8 cellular contexts compared by ENCODE assay signal in genomic region chr6:144064402-144064830, GRCh38. TPM values are rescaled to one million over a fixed set of nuclear protein-coding genes. Genes with fewer than 3 reads are reported as not detected.
A peak's percentile ranks its signal among the peaks of the same experiment; 100 is the strongest.
DNase-seq lines count a peak whose midpoint lies in the region; ATAC-seq and TF ChIP-seq lines count a peak whose summit lies in the region.

No MANE protein-coding gene starts in this region.

- H3K9ac ChIP-seq in mesendoderm (ENCODE audit: low read length) = peak overlapping the region; percentile 66

- H3K79me1 ChIP-seq in mesendoderm (ENCODE audit: low read length) = no peaks in the 10 kb centered on the region

- H3K4me1 ChIP-seq in mesendoderm (ENCODE audit: control insufficient read depth, low read depth, low read length) = no peaks in the 10 kb centered on the region

- peak overlapping the region; percentile 80 for H3K18ac ChIP-seq in mesendoderm (ENCODE audit: low read length)

- H4K8ac ChIP-seq in mesendoderm (ENCODE audit: low read depth, low read length) = no peak overlapping the region

- no peak overlapping the region for H2BK5ac ChIP-seq in mesendoderm (ENCODE audit: low read length)

- DNase-seq in ACHN = peak; percentile 3
- DNase-seq in activated CD4-positive, CD25-positive, alpha-beta regulatory T cell treated with anti-CD3 and anti-CD28 coated beads, Interleukin-2, amount 50 U/mL, for 72 hours = peak; percentile 70
- DNase-seq in coronary artery (ENCODE audit: low spot score) = no peak
- DNase-seq in mesendoderm = peak; percentile 12
- DNase-seq in stimulated activated CD8-positive, alpha-beta memory T cell treated with anti-CD3 and anti-CD28 coated beads, Interleukin-2, amount 100 ng/mL, for 48 hours (ENCODE audit: low read depth in 2 of 2) = peak; percentile 61 to 69
- DNase-seq in NCI-H446 treated with DMSO at 0.1 percent for 48 hours (lab: John Stamatoyannopoulos, UW) = no peak

- H2AK5ac ChIP-seq in mesendoderm (ENCODE audit: low read length) = no peak overlapping the region

- WGBS in mesendoderm (ENCODE audit: extremely low coverage, insufficient coverage, low lambda C conversion rate) = no CpG with 5 or more reads among the region's 44 CpGs

- no peak overlapping the region for H2BK15ac ChIP-seq in mesendoderm (replicated peaks; ENCODE audit: low read depth)

- H3K27me3 ChIP-seq in mesendoderm (ENCODE audit: insufficient read depth, low read length, poor library complexity) = peaks cover 28% of the 10 kb centered on the region

- H4K5ac ChIP-seq in mesendoderm (ENCODE audit: low read length) = no peak overlapping the region

- H3K4me3 ChIP-seq in coronary artery (peak overlapping the region; percentile 86), mesendoderm (ENCODE audit: low read length) (peak overlapping the region; percentile 20)

- H3K36me3 ChIP-seq in mesendoderm (ENCODE audit: control insufficient read depth, insufficient read depth, low read length) = no peaks in the 10 kb centered on the region

- H3K4ac ChIP-seq in mesendoderm (ENCODE audit: low read depth, low read length) = peak overlapping the region; percentile 48

- no peak overlapping the region for H2BK120ac ChIP-seq in mesendoderm (ENCODE audit: low read depth, low read length)

- in situ Hi-C loops in ACHN (cut with HindIII; ENCODE audit: low pct_ligation_motif_present, low pct_unique_long_range_greater_than_20kb, low sequenced_read_pairs) = no loop called here

- no peak overlapping the region for H3K23ac ChIP-seq in mesendoderm (ENCODE audit: low read length)

- H3K27ac ChIP-seq in coronary artery = peak overlapping the region; percentile 50 to 62
- no peak overlapping the region for H3K27ac ChIP-seq in mesendoderm (ENCODE audit: low read depth, low read length)

- H3K4me2 ChIP-seq in mesendoderm (ENCODE audit: low read length) = peak overlapping the region; percentile 63

- peak overlapping the region; percentile 76 for H3K56ac ChIP-seq in mesendoderm (ENCODE audit: low read length)

- ATAC-seq in GM19395 (IDR thresholded peaks at IDR 0.05; ENCODE audit: unreplicated experiment) (peak; percentile 12), HG03521 (IDR thresholded peaks at IDR 0.05; ENCODE audit: unreplicated experiment) (peak; percentile 13)

- H3K79me2 ChIP-seq in mesendoderm (ENCODE audit: control insufficient read depth, insufficient read depth, low read length) = no peaks in the 10 kb centered on the region

- no peak for TF ChIP-seq CTCF in coronary artery (IDR thresholded peaks at IDR 0.05)

RNA-seq across cellular contexts. Expression of gene SF3B5, which starts 31.0 kb away (rescaled TPM):
- polyA plus RNA-seq in mesendoderm (2013, experiment 1 of 2) = 285 TPM
- polyA plus RNA-seq in mesendoderm (2013, experiment 2 of 2) = 286 TPM

RNA-seq across cellular contexts. Expression of gene PLAGL1, which starts 56.4 kb away (rescaled TPM):
- 3.4 TPM for polyA plus RNA-seq in mesendoderm (2013, experiment 1 of 2)
- polyA plus RNA-seq in mesendoderm (2013, experiment 2 of 2) = 3.8 TPM

Comparison
In these comparisons a context has a peak if more than half of its experiments do, and no peak if none do; other contexts are left out.
1. DNase-seq: peak in ACHN (single experiment), activated CD4-positive, CD25-positive, alpha-beta regulatory T cell treated with anti-CD3 and anti-CD28 coated beads, Interleukin-2, amount 50 U/mL, for 72 hours (single experiment), mesendoderm (single experiment) and stimulated activated CD8-positive, alpha-beta memory T cell treated with anti-CD3 and anti-CD28 coated beads, Interleukin-2, amount 100 ng/mL, for 48 hours (2 of 2); none in coronary artery (single experiment) and NCI-H446 treated with DMSO at 0.1 percent for 48 hours (single experiment).